In the genomic region with DNA sequence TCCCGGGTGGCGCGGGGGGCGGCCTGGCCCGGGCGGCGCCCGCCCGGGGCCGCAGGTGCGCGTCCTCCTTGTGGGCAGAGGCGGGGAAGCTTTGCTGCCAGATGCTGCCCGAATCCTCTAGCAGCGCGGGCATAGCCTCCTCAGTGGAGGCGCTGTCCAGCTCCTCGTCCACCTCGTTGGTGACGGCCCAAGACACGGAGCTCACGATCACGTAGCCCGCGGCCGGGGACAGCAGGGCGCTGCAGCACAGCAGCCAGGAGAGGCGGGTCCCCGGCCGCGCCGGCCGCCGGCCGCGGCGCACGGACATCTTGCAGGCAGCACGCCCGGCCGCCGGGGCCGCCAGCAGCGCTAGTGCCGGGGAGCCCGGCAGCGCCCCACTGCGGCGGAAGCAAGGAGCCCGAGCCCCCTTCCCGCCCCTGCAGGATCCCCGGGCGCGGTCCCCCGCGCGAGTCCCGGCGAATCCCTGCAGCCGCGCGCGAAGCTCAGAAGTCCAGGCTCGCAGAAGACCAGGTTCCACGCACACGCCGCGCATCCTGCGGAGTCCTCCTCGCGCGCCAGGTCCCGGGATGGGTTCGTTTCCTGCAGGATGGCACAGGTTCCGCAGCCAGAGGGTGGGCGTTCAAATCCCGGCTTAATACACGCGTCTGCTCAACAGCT, we compare ENCODE assay signal across 1 cellular context.
TF ChIP-seq lines count a peak whose summit lies in the region.

A gene with protein sequence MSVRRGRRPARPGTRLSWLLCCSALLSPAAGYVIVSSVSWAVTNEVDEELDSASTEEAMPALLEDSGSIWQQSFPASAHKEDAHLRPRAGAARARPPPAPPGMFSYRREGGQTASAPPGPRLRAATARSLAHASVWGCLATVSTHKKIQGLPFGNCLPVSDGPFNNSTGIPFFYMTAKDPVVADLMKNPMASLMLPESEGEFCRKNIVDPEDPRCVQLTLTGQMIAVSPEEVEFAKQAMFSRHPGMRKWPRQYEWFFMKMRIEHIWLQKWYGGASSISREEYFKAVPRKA (minus strand): TSS at position 353 of the 657 bp plus-strand sequence. CDS start 46 bp downstream, at position 307.

TF ChIP-seq in HepG2, 621 proteins besides CTCF, POLR2A, EP300 and RAD21 (continued from another document and continues in another):
- TF ChIP-seq, protein P1, sequence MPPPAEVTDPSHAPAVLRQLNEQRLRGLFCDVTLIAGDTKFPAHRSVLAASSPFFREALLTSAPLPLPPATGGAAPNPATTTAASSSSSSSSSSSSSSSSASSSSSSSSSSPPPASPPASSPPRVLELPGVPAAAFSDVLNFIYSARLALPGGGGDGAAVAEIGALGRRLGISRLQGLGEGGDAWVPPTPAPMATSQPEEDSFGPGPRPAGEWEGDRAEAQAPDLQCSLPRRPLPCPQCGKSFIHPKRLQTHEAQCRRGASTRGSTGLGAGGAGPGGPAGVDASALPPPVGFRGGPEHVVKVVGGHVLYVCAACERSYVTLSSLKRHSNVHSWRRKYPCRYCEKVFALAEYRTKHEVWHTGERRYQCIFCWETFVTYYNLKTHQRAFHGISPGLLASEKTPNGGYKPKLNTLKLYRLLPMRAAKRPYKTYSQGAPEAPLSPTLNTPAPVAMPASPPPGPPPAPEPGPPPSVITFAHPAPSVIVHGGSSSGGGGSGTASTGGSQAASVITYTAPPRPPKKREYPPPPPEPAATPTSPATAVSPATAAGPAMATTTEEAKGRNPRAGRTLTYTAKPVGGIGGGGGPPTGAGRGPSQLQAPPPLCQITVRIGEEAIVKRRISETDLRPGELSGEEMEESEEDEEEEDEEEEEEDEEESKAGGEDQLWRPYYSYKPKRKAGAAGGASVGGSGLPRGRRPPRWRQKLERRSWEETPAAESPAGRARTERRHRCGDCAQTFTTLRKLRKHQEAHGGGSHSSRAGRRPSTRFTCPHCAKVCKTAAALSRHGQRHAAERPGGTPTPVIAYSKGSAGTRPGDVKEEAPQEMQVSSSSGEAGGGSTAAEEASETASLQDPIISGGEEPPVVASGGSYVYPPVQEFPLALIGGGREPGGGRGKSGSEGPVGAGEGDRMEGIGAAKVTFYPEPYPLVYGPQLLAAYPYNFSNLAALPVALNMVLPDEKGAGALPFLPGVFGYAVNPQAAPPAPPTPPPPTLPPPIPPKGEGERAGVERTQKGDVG (CRISPR knock-in tag; IDR thresholded peaks at IDR 0.05; ENCODE audit: borderline replicate concordance), result no peak
- TF ChIP-seq KDM3A (CRISPR knock-in tag; IDR thresholded peaks at IDR 0.05; ENCODE audit: low read depth) (no peak), KLF13 (CRISPR knock-in tag; IDR thresholded peaks at IDR 0.05) (0 out of 2 replicates have a peak, but pooled peaks have one; percentile 28), ZBTB7A (CRISPR knock-in tag; IDR thresholded peaks at IDR 0.05) (peak; percentile 69; the same call in 1 of the 2 replicates), ZNF501 (CRISPR knock-in tag; IDR thresholded peaks at IDR 0.05) (no peak), ZNF674 (CRISPR knock-in tag; IDR thresholded peaks at IDR 0.05; ENCODE audit: low read depth) (no peak), ZNF839 (CRISPR knock-in tag; IDR thresholded peaks at IDR 0.05; ENCODE audit: borderline replicate concordance) (no peak), NRL (CRISPR knock-in tag; IDR thresholded peaks at IDR 0.05; ENCODE audit: borderline replicate concordance) (0 out of 2 replicates have a peak, but pooled peaks have one; percentile 40), ELF4 (CRISPR knock-in tag; IDR thresholded peaks at IDR 0.05; ENCODE audit: borderline replicate concordance) (no peak), TAF1 (CRISPR knock-in tag; IDR thresholded peaks at IDR 0.05) (no peak), HDAC2 (CRISPR knock-in tag; IDR thresholded peaks at IDR 0.05) (no peak), ZNF615 (CRISPR knock-in tag; IDR thresholded peaks at IDR 0.05; ENCODE audit: borderline replicate concordance) (no peak), ZNF777 (CRISPR knock-in tag; IDR thresholded peaks at IDR 0.05) (peak; percentile 28; the same call in 1 of the 2 replicates), DR1 (CRISPR knock-in tag; IDR thresholded peaks at IDR 0.05) (no peak), CEBPB (IDR thresholded peaks at IDR 0.05; ENCODE audit: borderline replicate concordance, low read depth, low read length) (no peak), TMF1 (CRISPR knock-in tag; IDR thresholded peaks at IDR 0.05; ENCODE audit: low read depth) (0 out of 2 replicates have a peak, but pooled peaks have one; percentile 37), GATA4 (IDR thresholded peaks at IDR 0.05; ENCODE audit: borderline replicate concordance, low read depth) (no peak), SMC3 (IDR thresholded peaks at IDR 0.05; ENCODE audit: low read length) (no peak), MTF2 (CRISPR knock-in tag; IDR thresholded peaks at IDR 0.05; ENCODE audit: borderline replicate concordance) (peak; percentile 21; the same call in 1 of the 2 replicates), BHLHE40 (IDR thresholded peaks at IDR 0.05; ENCODE audit: low read length) (no peak), ZFP37 (CRISPR knock-in tag; IDR thresholded peaks at IDR 0.05; ENCODE audit: borderline replicate concordance) (no peak), ZMYM4 (CRISPR knock-in tag; IDR thresholded peaks at IDR 0.05) (no peak; the same call in 1 of the 2 replicates)
- TF ChIP-seq, protein P2, sequence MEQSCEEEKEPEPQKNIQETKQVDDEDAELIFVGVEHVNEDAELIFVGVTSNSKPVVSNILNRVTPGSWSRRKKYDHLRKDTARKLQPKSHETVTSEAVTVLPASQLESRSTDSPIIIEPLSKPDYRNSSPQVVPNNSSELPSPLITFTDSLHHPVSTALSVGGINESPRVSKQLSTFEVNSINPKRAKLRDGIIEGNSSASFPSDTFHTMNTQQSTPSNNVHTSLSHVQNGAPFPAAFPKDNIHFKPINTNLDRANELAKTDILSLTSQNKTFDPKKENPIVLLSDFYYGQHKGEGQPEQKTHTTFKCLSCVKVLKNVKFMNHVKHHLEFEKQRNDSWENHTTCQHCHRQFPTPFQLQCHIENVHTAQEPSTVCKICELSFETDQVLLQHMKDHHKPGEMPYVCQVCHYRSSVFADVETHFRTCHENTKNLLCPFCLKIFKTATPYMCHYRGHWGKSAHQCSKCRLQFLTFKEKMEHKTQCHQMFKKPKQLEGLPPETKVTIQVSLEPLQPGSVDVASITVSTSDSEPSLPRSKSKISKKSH (CRISPR knock-in tag; IDR thresholded peaks at IDR 0.05; ENCODE audit: borderline replicate concordance), result no peak
- TF ChIP-seq, protein P3, sequence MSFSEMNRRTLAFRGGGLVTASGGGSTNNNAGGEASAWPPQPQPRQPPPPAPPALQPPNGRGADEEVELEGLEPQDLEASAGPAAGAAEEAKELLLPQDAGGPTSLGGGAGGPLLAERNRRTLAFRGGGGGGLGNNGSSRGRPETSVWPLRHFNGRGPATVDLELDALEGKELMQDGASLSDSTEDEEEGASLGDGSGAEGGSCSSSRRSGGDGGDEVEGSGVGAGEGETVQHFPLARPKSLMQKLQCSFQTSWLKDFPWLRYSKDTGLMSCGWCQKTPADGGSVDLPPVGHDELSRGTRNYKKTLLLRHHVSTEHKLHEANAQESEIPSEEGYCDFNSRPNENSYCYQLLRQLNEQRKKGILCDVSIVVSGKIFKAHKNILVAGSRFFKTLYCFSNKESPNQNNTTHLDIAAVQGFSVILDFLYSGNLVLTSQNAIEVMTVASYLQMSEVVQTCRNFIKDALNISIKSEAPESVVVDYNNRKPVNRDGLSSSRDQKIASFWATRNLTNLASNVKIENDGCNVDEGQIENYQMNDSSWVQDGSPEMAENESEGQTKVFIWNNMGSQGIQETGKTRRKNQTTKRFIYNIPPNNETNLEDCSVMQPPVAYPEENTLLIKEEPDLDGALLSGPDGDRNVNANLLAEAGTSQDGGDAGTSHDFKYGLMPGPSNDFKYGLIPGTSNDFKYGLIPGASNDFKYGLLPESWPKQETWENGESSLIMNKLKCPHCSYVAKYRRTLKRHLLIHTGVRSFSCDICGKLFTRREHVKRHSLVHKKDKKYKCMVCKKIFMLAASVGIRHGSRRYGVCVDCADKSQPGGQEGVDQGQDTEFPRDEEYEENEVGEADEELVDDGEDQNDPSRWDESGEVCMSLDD (CRISPR knock-in tag; IDR thresholded peaks at IDR 0.05; ENCODE audit: borderline replicate concordance), result no peak
- TF ChIP-seq, protein P4, sequence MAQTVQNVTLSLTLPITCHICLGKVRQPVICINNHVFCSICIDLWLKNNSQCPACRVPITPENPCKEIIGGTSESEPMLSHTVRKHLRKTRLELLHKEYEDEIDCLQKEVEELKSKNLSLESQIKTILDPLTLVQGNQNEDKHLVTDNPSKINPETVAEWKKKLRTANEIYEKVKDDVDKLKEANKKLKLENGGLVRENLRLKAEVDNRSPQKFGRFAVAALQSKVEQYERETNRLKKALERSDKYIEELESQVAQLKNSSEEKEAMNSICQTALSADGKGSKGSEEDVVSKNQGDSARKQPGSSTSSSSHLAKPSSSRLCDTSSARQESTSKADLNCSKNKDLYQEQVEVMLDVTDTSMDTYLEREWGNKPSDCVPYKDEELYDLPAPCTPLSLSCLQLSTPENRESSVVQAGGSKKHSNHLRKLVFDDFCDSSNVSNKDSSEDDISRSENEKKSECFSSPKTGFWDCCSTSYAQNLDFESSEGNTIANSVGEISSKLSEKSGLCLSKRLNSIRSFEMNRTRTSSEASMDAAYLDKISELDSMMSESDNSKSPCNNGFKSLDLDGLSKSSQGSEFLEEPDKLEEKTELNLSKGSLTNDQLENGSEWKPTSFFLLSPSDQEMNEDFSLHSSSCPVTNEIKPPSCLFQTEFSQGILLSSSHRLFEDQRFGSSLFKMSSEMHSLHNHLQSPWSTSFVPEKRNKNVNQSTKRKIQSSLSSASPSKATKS (CRISPR knock-in tag; IDR thresholded peaks at IDR 0.05), result no peak
- TF ChIP-seq, protein P5, sequence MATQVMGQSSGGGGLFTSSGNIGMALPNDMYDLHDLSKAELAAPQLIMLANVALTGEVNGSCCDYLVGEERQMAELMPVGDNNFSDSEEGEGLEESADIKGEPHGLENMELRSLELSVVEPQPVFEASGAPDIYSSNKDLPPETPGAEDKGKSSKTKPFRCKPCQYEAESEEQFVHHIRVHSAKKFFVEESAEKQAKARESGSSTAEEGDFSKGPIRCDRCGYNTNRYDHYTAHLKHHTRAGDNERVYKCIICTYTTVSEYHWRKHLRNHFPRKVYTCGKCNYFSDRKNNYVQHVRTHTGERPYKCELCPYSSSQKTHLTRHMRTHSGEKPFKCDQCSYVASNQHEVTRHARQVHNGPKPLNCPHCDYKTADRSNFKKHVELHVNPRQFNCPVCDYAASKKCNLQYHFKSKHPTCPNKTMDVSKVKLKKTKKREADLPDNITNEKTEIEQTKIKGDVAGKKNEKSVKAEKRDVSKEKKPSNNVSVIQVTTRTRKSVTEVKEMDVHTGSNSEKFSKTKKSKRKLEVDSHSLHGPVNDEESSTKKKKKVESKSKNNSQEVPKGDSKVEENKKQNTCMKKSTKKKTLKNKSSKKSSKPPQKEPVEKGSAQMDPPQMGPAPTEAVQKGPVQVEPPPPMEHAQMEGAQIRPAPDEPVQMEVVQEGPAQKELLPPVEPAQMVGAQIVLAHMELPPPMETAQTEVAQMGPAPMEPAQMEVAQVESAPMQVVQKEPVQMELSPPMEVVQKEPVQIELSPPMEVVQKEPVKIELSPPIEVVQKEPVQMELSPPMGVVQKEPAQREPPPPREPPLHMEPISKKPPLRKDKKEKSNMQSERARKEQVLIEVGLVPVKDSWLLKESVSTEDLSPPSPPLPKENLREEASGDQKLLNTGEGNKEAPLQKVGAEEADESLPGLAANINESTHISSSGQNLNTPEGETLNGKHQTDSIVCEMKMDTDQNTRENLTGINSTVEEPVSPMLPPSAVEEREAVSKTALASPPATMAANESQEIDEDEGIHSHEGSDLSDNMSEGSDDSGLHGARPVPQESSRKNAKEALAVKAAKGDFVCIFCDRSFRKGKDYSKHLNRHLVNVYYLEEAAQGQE (IDR thresholded peaks at IDR 0.05; ENCODE audit: borderline replicate concordance in 1 of 2, low read depth in 1 of 2, low read length in 2 of 2), result peak; percentile 34 to 81
- TF ChIP-seq, protein P6, sequence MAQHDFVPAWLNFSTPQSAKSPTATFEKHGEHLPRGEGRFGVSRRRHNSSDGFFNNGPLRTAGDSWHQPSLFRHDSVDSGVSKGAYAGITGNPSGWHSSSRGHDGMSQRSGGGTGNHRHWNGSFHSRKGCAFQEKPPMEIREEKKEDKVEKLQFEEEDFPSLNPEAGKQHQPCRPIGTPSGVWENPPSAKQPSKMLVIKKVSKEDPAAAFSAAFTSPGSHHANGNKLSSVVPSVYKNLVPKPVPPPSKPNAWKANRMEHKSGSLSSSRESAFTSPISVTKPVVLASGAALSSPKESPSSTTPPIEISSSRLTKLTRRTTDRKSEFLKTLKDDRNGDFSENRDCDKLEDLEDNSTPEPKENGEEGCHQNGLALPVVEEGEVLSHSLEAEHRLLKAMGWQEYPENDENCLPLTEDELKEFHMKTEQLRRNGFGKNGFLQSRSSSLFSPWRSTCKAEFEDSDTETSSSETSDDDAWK (CRISPR knock-in tag; IDR thresholded peaks at IDR 0.05), result no peak
- TF ChIP-seq, protein P7, sequence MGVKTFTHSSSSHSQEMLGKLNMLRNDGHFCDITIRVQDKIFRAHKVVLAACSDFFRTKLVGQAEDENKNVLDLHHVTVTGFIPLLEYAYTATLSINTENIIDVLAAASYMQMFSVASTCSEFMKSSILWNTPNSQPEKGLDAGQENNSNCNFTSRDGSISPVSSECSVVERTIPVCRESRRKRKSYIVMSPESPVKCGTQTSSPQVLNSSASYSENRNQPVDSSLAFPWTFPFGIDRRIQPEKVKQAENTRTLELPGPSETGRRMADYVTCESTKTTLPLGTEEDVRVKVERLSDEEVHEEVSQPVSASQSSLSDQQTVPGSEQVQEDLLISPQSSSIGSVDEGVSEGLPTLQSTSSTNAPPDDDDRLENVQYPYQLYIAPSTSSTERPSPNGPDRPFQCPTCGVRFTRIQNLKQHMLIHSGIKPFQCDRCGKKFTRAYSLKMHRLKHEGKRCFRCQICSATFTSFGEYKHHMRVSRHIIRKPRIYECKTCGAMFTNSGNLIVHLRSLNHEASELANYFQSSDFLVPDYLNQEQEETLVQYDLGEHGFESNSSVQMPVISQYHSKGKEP (CRISPR knock-in tag; IDR thresholded peaks at IDR 0.05), result no peak
